ENCODE assay signal across 2 cellular contexts in the genomic region with DNA sequence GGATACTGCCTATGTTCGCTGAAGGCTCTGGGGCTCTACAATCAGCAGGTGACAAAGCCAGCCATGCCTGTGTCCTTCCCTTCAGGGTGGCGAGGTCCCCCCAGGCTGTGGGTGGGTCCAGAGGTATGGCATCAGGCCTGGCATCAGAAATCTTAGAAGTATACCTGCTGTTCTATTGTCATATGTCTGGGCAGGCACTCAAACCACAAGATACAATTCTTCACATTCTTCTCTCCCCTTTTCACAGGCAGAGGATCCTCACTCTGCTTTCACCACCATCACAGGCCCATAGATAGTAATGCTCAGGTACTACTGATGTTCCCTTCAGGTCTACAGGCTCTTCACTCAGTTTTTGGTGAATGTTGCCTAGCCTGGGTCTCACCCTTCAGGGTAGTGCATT.
TF ChIP-seq lines count a peak whose summit lies in the region.

No MANE protein-coding gene starts in this region.

TF ChIP-seq in SK-N-SH treated with all-trans-retinoic acid at 6 μM for 48 hours, 23 proteins besides CTCF, POLR2A, EP300 and RAD21 (continued from another document):
- TF ChIP-seq, protein P1, sequence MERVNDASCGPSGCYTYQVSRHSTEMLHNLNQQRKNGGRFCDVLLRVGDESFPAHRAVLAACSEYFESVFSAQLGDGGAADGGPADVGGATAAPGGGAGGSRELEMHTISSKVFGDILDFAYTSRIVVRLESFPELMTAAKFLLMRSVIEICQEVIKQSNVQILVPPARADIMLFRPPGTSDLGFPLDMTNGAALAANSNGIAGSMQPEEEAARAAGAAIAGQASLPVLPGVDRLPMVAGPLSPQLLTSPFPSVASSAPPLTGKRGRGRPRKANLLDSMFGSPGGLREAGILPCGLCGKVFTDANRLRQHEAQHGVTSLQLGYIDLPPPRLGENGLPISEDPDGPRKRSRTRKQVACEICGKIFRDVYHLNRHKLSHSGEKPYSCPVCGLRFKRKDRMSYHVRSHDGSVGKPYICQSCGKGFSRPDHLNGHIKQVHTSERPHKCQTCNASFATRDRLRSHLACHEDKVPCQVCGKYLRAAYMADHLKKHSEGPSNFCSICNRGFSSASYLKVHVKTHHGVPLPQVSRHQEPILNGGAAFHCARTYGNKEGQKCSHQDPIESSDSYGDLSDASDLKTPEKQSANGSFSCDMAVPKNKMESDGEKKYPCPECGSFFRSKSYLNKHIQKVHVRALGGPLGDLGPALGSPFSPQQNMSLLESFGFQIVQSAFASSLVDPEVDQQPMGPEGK (CRISPR knock-in tag; IDR thresholded peaks at IDR 0.05; ENCODE audit: borderline replicate concordance), result no peak
- TF ChIP-seq SNAI2 (CRISPR knock-in tag; IDR thresholded peaks at IDR 0.05), result no peak

TF ChIP-seq in SK-N-SH, 30 proteins besides CTCF, POLR2A, EP300 and RAD21 (continued from another document):
- TF ChIP-seq, protein P2, sequence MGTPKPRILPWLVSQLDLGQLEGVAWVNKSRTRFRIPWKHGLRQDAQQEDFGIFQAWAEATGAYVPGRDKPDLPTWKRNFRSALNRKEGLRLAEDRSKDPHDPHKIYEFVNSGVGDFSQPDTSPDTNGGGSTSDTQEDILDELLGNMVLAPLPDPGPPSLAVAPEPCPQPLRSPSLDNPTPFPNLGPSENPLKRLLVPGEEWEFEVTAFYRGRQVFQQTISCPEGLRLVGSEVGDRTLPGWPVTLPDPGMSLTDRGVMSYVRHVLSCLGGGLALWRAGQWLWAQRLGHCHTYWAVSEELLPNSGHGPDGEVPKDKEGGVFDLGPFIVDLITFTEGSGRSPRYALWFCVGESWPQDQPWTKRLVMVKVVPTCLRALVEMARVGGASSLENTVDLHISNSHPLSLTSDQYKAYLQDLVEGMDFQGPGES (IDR thresholded peaks at IDR 0.05; ENCODE audit: low read depth, low read length), result no peak
- no peak for TF ChIP-seq NRF1 (IDR thresholded peaks at IDR 0.05; ENCODE audit: low read depth, low read length)
- TF ChIP-seq NFIC (IDR thresholded peaks at IDR 0.05; ENCODE audit: borderline replicate concordance), result no peak
- no peak for TF ChIP-seq FOXJ3 (CRISPR knock-in tag; IDR thresholded peaks at IDR 0.05)
- no peak for TF ChIP-seq FOXM1 (IDR thresholded peaks at IDR 0.05; ENCODE audit: low read depth)
- TF ChIP-seq MEF2A (IDR thresholded peaks at IDR 0.05; ENCODE audit: borderline replicate concordance, low read depth), result no peak
- no peak for TF ChIP-seq SIN3A (IDR thresholded peaks at IDR 0.05; ENCODE audit: borderline replicate concordance, low read depth, low read length)
